Comparison of ENCODE assay signal across 1 cellular context in the genomic region with DNA sequence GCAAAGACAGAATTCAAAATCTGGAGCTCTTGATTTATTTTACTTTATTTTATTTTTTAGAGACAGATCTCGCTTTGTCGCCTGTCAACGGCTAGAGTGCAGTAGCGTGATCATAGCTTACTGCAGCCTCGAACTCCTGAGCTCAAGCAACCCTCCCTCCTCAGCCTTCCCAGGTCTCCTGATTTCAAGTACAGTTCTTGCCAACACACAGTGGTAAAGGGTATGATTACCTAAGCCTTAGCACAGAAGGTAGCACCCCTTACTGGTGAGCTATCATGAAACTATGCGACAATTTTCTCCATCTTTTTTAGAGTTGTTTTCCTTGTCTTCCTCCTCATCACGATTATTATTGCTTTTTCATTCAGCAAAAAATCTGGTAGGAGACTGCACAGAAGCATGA.
A peak's percentile ranks its signal among the peaks of the same experiment; 100 is the strongest.
TF ChIP-seq lines count a peak whose summit lies in the region.

No MANE protein-coding gene starts in this region.

TF ChIP-seq in GM12878, 131 proteins besides CTCF, POLR2A, EP300 and RAD21 (continued from another document):
- TF ChIP-seq, protein P1, sequence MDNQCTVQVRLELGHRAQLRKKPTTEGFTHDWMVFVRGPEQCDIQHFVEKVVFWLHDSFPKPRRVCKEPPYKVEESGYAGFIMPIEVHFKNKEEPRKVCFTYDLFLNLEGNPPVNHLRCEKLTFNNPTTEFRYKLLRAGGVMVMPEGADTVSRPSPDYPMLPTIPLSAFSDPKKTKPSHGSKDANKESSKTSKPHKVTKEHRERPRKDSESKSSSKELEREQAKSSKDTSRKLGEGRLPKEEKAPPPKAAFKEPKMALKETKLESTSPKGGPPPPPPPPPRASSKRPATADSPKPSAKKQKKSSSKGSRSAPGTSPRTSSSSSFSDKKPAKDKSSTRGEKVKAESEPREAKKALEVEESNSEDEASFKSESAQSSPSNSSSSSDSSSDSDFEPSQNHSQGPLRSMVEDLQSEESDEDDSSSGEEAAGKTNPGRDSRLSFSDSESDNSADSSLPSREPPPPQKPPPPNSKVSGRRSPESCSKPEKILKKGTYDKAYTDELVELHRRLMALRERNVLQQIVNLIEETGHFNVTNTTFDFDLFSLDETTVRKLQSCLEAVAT (IDR thresholded peaks at IDR 0.05) = peak; percentile 88
- peak; percentile 59 for TF ChIP-seq LARP7 (IDR thresholded peaks at IDR 0.05)
- no peak for TF ChIP-seq PAX5 (IDR thresholded peaks at IDR 0.05; ENCODE audit: borderline replicate concordance, low read depth, low read length)
